2 cellular contexts compared by ENCODE assay signal in genomic region chr4:113957961-113958360, GRCh38.
TF ChIP-seq lines count a peak whose summit lies in the region.

No MANE protein-coding gene starts in this region.

TF ChIP-seq in IMR-90, 13 proteins besides CTCF, POLR2A, EP300 and RAD21:
- TF ChIP-seq MXI1 (IDR thresholded peaks at IDR 0.05; ENCODE audit: borderline replicate concordance, low read depth, low read length): no peak
- TF ChIP-seq SMC3 (IDR thresholded peaks at IDR 0.05; ENCODE audit: low read depth, low read length): no peak
- TF ChIP-seq, protein P1, sequence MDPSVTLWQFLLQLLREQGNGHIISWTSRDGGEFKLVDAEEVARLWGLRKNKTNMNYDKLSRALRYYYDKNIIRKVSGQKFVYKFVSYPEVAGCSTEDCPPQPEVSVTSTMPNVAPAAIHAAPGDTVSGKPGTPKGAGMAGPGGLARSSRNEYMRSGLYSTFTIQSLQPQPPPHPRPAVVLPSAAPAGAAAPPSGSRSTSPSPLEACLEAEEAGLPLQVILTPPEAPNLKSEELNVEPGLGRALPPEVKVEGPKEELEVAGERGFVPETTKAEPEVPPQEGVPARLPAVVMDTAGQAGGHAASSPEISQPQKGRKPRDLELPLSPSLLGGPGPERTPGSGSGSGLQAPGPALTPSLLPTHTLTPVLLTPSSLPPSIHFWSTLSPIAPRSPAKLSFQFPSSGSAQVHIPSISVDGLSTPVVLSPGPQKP (IDR thresholded peaks at IDR 0.05; ENCODE audit: borderline replicate concordance, low read depth, low read length): no peak
- no peak for TF ChIP-seq NFE2L2 (IDR thresholded peaks at IDR 0.05; ENCODE audit: low read depth, low read length)
- TF ChIP-seq MAZ (IDR thresholded peaks at IDR 0.05; ENCODE audit: borderline replicate concordance, low read depth, low read length): no peak
- TF ChIP-seq CEBPB (IDR thresholded peaks at IDR 0.05; ENCODE audit: low read depth, low read length): 0 out of 2 replicates have a peak, but pooled peaks have one; percentile 16

TF ChIP-seq in endothelial cell of umbilical vein, 7 proteins besides CTCF, POLR2A, EP300 and RAD21:
- TF ChIP-seq POLR2AphosphoS5 (IDR thresholded peaks at IDR 0.05; ENCODE audit: insufficient read depth, low read depth, low read length) (no peak), JUN (IDR thresholded peaks at IDR 0.05; ENCODE audit: borderline replicate concordance, insufficient read depth, insufficient read length, low read depth) (no peak), GATA2 (IDR thresholded peaks at IDR 0.05; ENCODE audit: insufficient read depth, insufficient read length, low read depth, low read length) (no peak), MYC (IDR thresholded peaks at IDR 0.05; ENCODE audit: low read depth, low read length) (no peak), FOS (IDR thresholded peaks at IDR 0.05; ENCODE audit: borderline replicate concordance, insufficient read depth, low read length) (no peak), EZH2 (IDR thresholded peaks at IDR 0.05; ENCODE audit: borderline replicate concordance, low read depth, low read length, severe bottlenecking) (no peak)
- TF ChIP-seq, protein P2, sequence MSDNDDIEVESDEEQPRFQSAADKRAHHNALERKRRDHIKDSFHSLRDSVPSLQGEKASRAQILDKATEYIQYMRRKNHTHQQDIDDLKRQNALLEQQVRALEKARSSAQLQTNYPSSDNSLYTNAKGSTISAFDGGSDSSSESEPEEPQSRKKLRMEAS (IDR thresholded peaks at IDR 0.05; ENCODE audit: insufficient read depth, insufficient read length): no peak
